ENCODE assay signal across 7 cellular contexts in the genomic region with DNA sequence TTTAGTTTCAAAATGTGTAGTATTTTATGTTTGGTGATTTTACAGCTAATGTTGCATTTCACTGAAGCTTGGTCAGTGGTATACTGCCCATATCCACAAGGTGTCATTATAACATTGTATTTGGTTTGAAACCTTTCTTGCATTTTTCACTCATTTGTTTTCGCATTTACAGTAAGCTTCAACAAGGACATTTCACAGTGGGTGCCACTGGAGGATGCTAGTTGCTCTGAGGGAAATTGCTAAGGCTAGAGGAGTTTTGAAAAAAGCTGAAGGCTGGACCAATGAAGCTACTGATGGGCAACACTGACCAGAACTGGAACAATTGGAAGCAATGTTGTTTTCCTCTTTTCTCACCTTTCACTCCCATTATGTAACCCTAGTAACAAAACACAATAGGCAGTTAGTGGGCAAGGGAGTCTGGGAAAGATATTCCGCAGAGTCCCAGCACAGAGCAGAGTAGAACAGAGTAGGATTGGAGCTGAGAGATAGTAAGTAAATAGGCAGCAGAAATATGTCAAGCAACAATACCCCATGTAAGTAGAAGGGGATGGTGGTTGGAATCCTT. TPM values are rescaled to one million over a fixed set of nuclear protein-coding genes. Genes with fewer than 3 reads are reported as not detected.
DNase-seq lines count a peak whose midpoint lies in the region; ATAC-seq and TF ChIP-seq lines count a peak whose summit lies in the region.

No MANE protein-coding gene starts in this region.

- H3K4me3 ChIP-seq in Loucy (ENCODE audit: low read length, poor library complexity, severe bottlenecking) (no peak overlapping the region), SK-N-SH (ENCODE audit: low read depth in 2 of 2, low read length in 1 of 2) (no peak overlapping the region; a peak in 1 of 4 replicates), osteoblast (ENCODE audit: insufficient read depth, low read length) (no peak overlapping the region)

- no peak overlapping the region for H3K4me2 ChIP-seq in Loucy (ENCODE audit: low read depth, low read length, poor library complexity, severe bottlenecking)
- no peak overlapping the region for H3K4me2 ChIP-seq in SK-N-SH
- H3K4me2 ChIP-seq in osteoblast (ENCODE audit: insufficient read depth, low read length): no peak overlapping the region

- peak overlapping the region; percentile 18; the same call in 1 of the 2 replicates for H2AFZ ChIP-seq in Loucy (ENCODE audit: low read length)
- H2AFZ ChIP-seq in SK-N-SH (ENCODE audit: low read depth): no peak overlapping the region
- no peak overlapping the region for H2AFZ ChIP-seq in osteoblast (ENCODE audit: low read length)

- POLR2A ChIA-PET in SK-N-SH (lab: Yijun Ruan, JAX): no interaction called here

- H3F3A ChIP-seq in Loucy (ENCODE audit: low read depth) (no peaks in the 10 kb centered on the region), SK-N-SH (replicated peaks; ENCODE audit: insufficient read depth) (no peaks in the 10 kb centered on the region)

- TF ChIP-seq RAD21 in SK-N-SH (IDR thresholded peaks at IDR 0.05; ENCODE audit: low read length): peak; percentile 99

- H3K27ac ChIP-seq in SK-N-SH (ENCODE audit: low read depth in 2 of 2, low read length in 1 of 2) (no peak overlapping the region), osteoblast (ENCODE audit: low read depth, low read length) (no peak overlapping the region)

- CTCF ChIA-PET in SK-N-SH (lab: Yijun Ruan, JAX): interaction anchor here (0.5 to 4.4 kb wide), 63 partner anchors 9 to 1950 kb away, joined by 3 to 52 read pairs (median 4); a partner anchor contains a TSS

- H4K20me1 ChIP-seq in Loucy (ENCODE audit: insufficient read depth, low read length, poor library complexity, severe bottlenecking) (no peaks in the 10 kb centered on the region), SK-N-SH (ENCODE audit: insufficient read depth) (no peaks in the 10 kb centered on the region), osteoblast (ENCODE audit: insufficient read depth, low read length) (no peaks in the 10 kb centered on the region)

- H3K79me2 ChIP-seq in Loucy (ENCODE audit: insufficient read depth, low read length): no peaks in the 10 kb centered on the region
- no peaks in the 10 kb centered on the region for H3K79me2 ChIP-seq in SK-N-SH (ENCODE audit: insufficient read depth)
- H3K79me2 ChIP-seq in osteoblast (ENCODE audit: insufficient read depth, low read length): no peaks in the 10 kb centered on the region

- H3K27me3 ChIP-seq in Loucy (ENCODE audit: insufficient read depth, low read length, poor library complexity, severe bottlenecking) (no peaks in the 10 kb centered on the region), SK-N-SH (ENCODE audit: insufficient read depth) (no peaks in the 10 kb centered on the region), osteoblast (ENCODE audit: insufficient read depth, low read length) (no peaks in the 10 kb centered on the region)

- TF ChIP-seq CTCF in GM10266 (IDR thresholded peaks at IDR 0.05; ENCODE audit: control insufficient read depth, insufficient read depth, low read depth, missing control alignments) (peak; percentile 75), Loucy (conservative IDR thresholded peaks at IDR 0.05; ENCODE audit: low read length) (peak; percentile 78), SK-N-SH (IDR thresholded peaks at IDR 0.05) (peak; percentile 96), osteoblast (IDR thresholded peaks at IDR 0.05; ENCODE audit: extremely low read depth, low read depth, low read length) (peak; percentile 78)

- no peak overlapping the region for H3K9ac ChIP-seq in Loucy (ENCODE audit: low read depth, low read length, poor library complexity, severe bottlenecking)
- H3K9ac ChIP-seq in SK-N-SH: no peak overlapping the region

- DNase-seq in GM10266 (ENCODE audit: extremely low spot score) (peak; percentile 20), SK-N-SH (peak; percentile 51), fibroblast of the conjunctiva (ENCODE audit: low read depth) (peak; percentile 64), osteoblast (ENCODE audit: insufficient read length, low spot score, missing footprints) (peak; percentile 65), COLO668 (lab: John Stamatoyannopoulos, UW; ENCODE audit: unreplicated experiment) (no peak)

- no peaks in the 10 kb centered on the region for H3K9me3 ChIP-seq in Loucy (ENCODE audit: insufficient read depth, low read depth, low read length)
- no peaks in the 10 kb centered on the region for H3K9me3 ChIP-seq in SK-N-SH
- H3K9me3 ChIP-seq in osteoblast (ENCODE audit: low read depth, low read length): no peaks in the 10 kb centered on the region

- TF ChIP-seq EP300 in SK-N-SH (IDR thresholded peaks at IDR 0.05; ENCODE audit: borderline replicate concordance in 1 of 2, low read depth in 1 of 2, low read length in 1 of 2): no peak

- no peaks in the 10 kb centered on the region for H3K4me1 ChIP-seq in Loucy (ENCODE audit: insufficient read depth, low read length, poor library complexity, severe bottlenecking)
- peaks cover 0 to 4% of the 10 kb centered on the region in 2 experiments; a peak in 2 of 4 replicates for H3K4me1 ChIP-seq in SK-N-SH (ENCODE audit: control insufficient read depth in 1 of 2, insufficient read depth in 2 of 2, low read depth in 1 of 2, low read length in 1 of 2)
- H3K4me1 ChIP-seq in osteoblast (ENCODE audit: insufficient read depth, low read length): no peaks in the 10 kb centered on the region

- H3K36me3 ChIP-seq in Loucy (ENCODE audit: insufficient read depth, low read length): no peaks in the 10 kb centered on the region
- no peaks in the 10 kb centered on the region for H3K36me3 ChIP-seq in SK-N-SH (replicated peaks in 1 of 2; ENCODE audit: control insufficient read depth in 1 of 2, insufficient read depth in 2 of 2, low read length in 1 of 2)
- no peaks in the 10 kb centered on the region for H3K36me3 ChIP-seq in osteoblast (ENCODE audit: insufficient read depth, low read length)

- ATAC-seq in GM21786 (IDR thresholded peaks at IDR 0.05; ENCODE audit: unreplicated experiment): peak; percentile 84

- H3K9me2 ChIP-seq in Loucy (replicated peaks; ENCODE audit: low read depth, low read length) (no peaks in the 10 kb centered on the region), SK-N-SH (no peaks in the 10 kb centered on the region)

- 44% methylated on average over 2 of the region's 2 CpGs for WGBS in SK-N-SH (ENCODE audit: low lambda C conversion rate)

TF ChIP-seq in SK-N-SH, 30 proteins besides CTCF, POLR2A, EP300 and RAD21:
- TF ChIP-seq RFX5 (IDR thresholded peaks at IDR 0.05; ENCODE audit: low read length) (no peak), SMC3 (IDR thresholded peaks at IDR 0.05; ENCODE audit: low read depth, low read length) (peak; percentile 82)

RNA-seq across cellular contexts. Expression of a gene that starts 23.6 kb away (rescaled TPM):
- 195 and 197 TPM in 2 replicates for polyA plus RNA-seq in SK-N-SH (2012; rRNA removed)
- polyA plus RNA-seq in SK-N-SH (2012; cell fraction: cytosol; rRNA removed): 251 and 340 TPM in 2 replicates
- polyA plus RNA-seq in SK-N-SH (2012; cell fraction: nucleus; rRNA removed): 98.6 and 154 TPM in 2 replicates
- total RNA-seq in osteoblast: 66.3 and 77.1 TPM in 2 replicates
